ENCODE assay signal across 13 cellular contexts in the genomic region with DNA sequence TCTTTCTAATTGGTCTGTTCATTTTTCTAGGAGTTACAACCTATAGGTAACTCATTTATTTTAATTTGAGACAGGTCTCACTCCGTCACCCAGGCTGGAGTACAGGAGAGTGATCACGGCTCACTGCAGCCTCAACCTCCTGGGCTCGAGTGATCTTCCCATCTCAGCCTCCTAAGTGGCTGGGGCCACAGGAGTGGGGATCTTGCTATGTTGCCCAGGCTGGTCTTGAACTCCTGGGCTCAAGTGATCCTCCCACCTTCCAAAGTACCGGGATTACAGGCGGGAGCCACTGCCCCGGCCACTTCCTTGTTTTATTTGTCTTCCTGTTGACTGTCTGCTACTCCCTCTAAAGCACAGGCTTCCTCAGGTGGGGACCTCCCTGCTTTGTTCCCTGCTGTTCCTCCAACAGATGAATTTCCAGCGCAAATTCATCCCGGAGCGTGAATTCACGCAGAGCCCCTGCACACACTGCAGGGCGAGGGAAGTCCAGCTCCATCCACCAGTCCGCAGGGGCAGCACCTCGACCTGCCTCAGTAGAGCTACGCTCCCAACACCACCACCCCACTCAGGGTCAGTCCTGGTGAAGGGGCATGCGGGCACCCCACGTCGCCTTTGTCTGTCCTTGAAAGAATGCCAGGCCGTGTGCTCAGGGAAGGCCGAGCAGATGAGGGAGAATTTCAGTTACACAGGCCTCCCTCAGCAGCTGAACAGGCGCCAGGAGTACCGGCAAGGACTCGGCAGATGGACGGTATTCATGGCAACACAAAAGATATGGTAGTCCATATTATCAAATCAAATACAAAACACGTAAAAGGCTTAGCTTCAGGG. TPM values are rescaled to one million over a fixed set of nuclear protein-coding genes. Genes with fewer than 3 reads are reported as not detected.
A peak's percentile ranks its signal among the peaks of the same experiment; 100 is the strongest.
DNase-seq lines count a peak whose midpoint lies in the region; ATAC-seq and TF ChIP-seq lines count a peak whose summit lies in the region.
"Had no signal": no experiment of that assay in that cellular context is flagged by ENCODE, and none has a peak within 500 bp of the region (broad histone marks: within the 10 kb centered on the region; RNA-seq: fewer than 3 reads in every experiment).

No MANE protein-coding gene starts in this region.

- DNase-seq in NCI-H1694 treated with DMSO at 0.1 percent for 48 hours (lab: John Stamatoyannopoulos, UW) (peak; percentile 70), memory B cell (ENCODE audit: low spot score in 2 of 2) (no peak), hippocampal formation (lab: John Stamatoyannopoulos, UW) (no peak), HFFc6 (no peak)
- DNase-seq: CD4-positive, CD25-positive, alpha-beta regulatory T cell; effector memory CD8-positive, alpha-beta T cell; thyroid gland had no signal

- H3K9ac ChIP-seq in SU-DHL-6 (ENCODE audit: low read length), result peak overlapping the region; percentile 27

- ATAC-seq in memory B cell (ENCODE audit: low read depth) (no peak), HG03378 (IDR thresholded peaks at IDR 0.05; ENCODE audit: unreplicated experiment) (no peak), GM19467 (IDR thresholded peaks at IDR 0.05; ENCODE audit: unreplicated experiment) (no peak)

- H3K36me3 Mint-ChIP-seq in memory B cell (peaks cover 16% of the 10 kb centered on the region), HFFc6 (ENCODE audit: low read depth) (peaks cover 10% of the 10 kb centered on the region; the same call in 1 of the 2 replicates)

- H4K20me1 ChIP-seq in DOHH2 (ENCODE audit: control insufficient read depth, insufficient read depth, low read depth, low read length), result peaks cover 13% of the 10 kb centered on the region
- no peaks in the 10 kb centered on the region for H4K20me1 ChIP-seq in SU-DHL-6 (ENCODE audit: low read depth, low read length)

- H3K79me2 ChIP-seq in DOHH2 (ENCODE audit: control insufficient read depth, low read length) (peaks cover 98% of the 10 kb centered on the region), SU-DHL-6 (ENCODE audit: insufficient read depth, low read length) (peaks cover 93% of the 10 kb centered on the region)

- H3K27ac Mint-ChIP-seq in memory B cell, result peak overlapping the region; percentile 88
- H3K27ac Mint-ChIP-seq in HFFc6, result no peak overlapping the region

- no peaks in the 10 kb centered on the region for H3K9me3 ChIP-seq in DOHH2 (ENCODE audit: control insufficient read depth, insufficient read depth, low read length)
- H3K9me3 ChIP-seq in SU-DHL-6 (ENCODE audit: insufficient read depth, low read length), result no peaks in the 10 kb centered on the region
- H3K9me3 ChIP-seq: ascending aorta, SJSA1, thyroid gland had no signal

- H3K4me1 Mint-ChIP-seq in memory B cell (peaks cover 63% of the 10 kb centered on the region), HFFc6 (ENCODE audit: low read depth) (peaks cover 15% of the 10 kb centered on the region)

- H3K4me2 ChIP-seq in DOHH2 (ENCODE audit: low read length) (peak overlapping the region; percentile 100), SU-DHL-6 (ENCODE audit: low read depth, low read length, poor library complexity, severe bottlenecking) (peak overlapping the region; percentile 59)

- H3K4me3 Mint-ChIP-seq in memory B cell, result peak overlapping the region; percentile 75
- H3K4me3 Mint-ChIP-seq in HFFc6, result no peak overlapping the region
- H3K4me3 Mint-ChIP-seq: effector memory CD8-positive, alpha-beta T cell had no signal

- H3K27ac ChIP-seq in DOHH2 (ENCODE audit: low read depth, low read length) (peak overlapping the region; percentile 99), SU-DHL-6 (ENCODE audit: low read depth, low read length) (peak overlapping the region; percentile 87)
- H3K27ac ChIP-seq: ascending aorta, SJSA1, thyroid gland had no signal

- H3K27me3 ChIP-seq in DOHH2 (ENCODE audit: control insufficient read depth, low read length), result no peaks in the 10 kb centered on the region
- H3K27me3 ChIP-seq in SU-DHL-6 (ENCODE audit: low read length), result no peaks in the 10 kb centered on the region
- H3K27me3 ChIP-seq: ascending aorta, SJSA1, thyroid gland had no signal

- H3K9me2 ChIP-seq in DOHH2 (replicated peaks; ENCODE audit: control insufficient read depth, low read length) (no peaks in the 10 kb centered on the region), SU-DHL-6 (replicated peaks; ENCODE audit: insufficient read depth, low read length) (no peaks in the 10 kb centered on the region)

- no peak overlapping the region for H2AFZ ChIP-seq in SU-DHL-6 (ENCODE audit: low read depth, low read length, severe bottlenecking)

- no peaks in the 10 kb centered on the region for H3K27me3 Mint-ChIP-seq in memory B cell
- no peaks in the 10 kb centered on the region for H3K27me3 Mint-ChIP-seq in HFFc6 (ENCODE audit: insufficient read depth)
- H3K27me3 Mint-ChIP-seq: CD4-positive, CD25-positive, alpha-beta regulatory T cell; effector memory CD8-positive, alpha-beta T cell had no signal

- H3K9me3 Mint-ChIP-seq in memory B cell (no peaks in the 10 kb centered on the region), HFFc6 (no peaks in the 10 kb centered on the region)
- H3K9me3 Mint-ChIP-seq: CD4-positive, CD25-positive, alpha-beta regulatory T cell; effector memory CD8-positive, alpha-beta T cell had no signal

- H3K36me3 ChIP-seq in DOHH2 (ENCODE audit: control insufficient read depth, low read length) (peaks cover 93% of the 10 kb centered on the region), SU-DHL-6 (ENCODE audit: low read length) (no peaks in the 10 kb centered on the region)
- H3K36me3 ChIP-seq: SJSA1, thyroid gland had no signal

- H3K4me3 ChIP-seq in DOHH2 (ENCODE audit: low read length) (peak overlapping the region; percentile 97), SU-DHL-6 (ENCODE audit: insufficient read depth, low read length, poor library complexity, severe bottlenecking) (no peak overlapping the region)
- H3K4me3 ChIP-seq: ascending aorta, SJSA1, thyroid gland had no signal

- TF ChIP-seq CTCF in DOHH2 (IDR thresholded peaks at IDR 0.05; ENCODE audit: low read depth, low read length, poor library complexity, severe bottlenecking) (no peak), SU-DHL-6 (IDR thresholded peaks at IDR 0.05; ENCODE audit: insufficient read depth, low read length, poor library complexity, severe bottlenecking) (no peak), HFFc6 (IDR thresholded peaks at IDR 0.05) (no peak)

- peaks cover 36% of the 10 kb centered on the region for H3F3A ChIP-seq in DOHH2 (ENCODE audit: control insufficient read depth, insufficient read depth)
- peaks cover 18% of the 10 kb centered on the region for H3F3A ChIP-seq in SU-DHL-6 (ENCODE audit: insufficient read depth)

- H3K4me1 ChIP-seq in DOHH2 (ENCODE audit: control insufficient read depth, low read length), result peaks cover 79% of the 10 kb centered on the region

RNA-seq across cellular contexts. Expression of a gene that starts 6.3 kb away (rescaled TPM):
- 10 to 100 TPM; 20.1 to 24.9 (median 21.9) TPM for total RNA-seq in HFFc6 (2021; fragmentation: NEBNext Ultra II Directional; extraction: Animal tissue kit (Norgen Biotek cat#: 25700))

RNA-seq across cellular contexts. Expression of a gene that starts 34.4 kb away (rescaled TPM):
- not detected for total RNA-seq in HFFc6 (2021; fragmentation: NEBNext Ultra II Directional; extraction: Animal tissue kit (Norgen Biotek cat#: 25700))
- total RNA-seq: ascending aorta; CD4-positive, CD25-positive, alpha-beta regulatory T cell; SJSA1; thyroid gland had no signal
